ENCODE assay signal across 1 cellular context in the genomic region with DNA sequence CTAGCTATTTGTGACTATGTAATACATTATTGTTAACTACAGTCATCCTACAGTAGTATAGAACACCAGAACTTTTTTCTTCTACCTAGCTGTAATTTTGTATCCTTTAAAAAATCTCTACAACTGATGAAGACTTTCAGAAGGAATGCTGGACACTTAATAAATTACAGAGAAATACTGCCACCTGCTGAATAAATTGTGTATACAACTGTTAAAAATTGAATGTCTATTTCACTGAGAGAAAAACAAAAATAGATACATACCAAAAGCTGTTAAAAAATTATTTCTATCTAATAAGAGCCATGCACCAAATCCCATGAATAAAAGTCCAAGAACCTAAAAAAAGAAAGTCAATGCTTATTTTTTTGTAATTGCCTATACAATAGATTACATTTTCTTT.
TF ChIP-seq lines count a peak whose summit lies in the region.

No MANE protein-coding gene starts in this region.

TF ChIP-seq in GM23338, 12 proteins besides CTCF, POLR2A, EP300 and RAD21 (continued from another document):
- TF ChIP-seq, protein P1, sequence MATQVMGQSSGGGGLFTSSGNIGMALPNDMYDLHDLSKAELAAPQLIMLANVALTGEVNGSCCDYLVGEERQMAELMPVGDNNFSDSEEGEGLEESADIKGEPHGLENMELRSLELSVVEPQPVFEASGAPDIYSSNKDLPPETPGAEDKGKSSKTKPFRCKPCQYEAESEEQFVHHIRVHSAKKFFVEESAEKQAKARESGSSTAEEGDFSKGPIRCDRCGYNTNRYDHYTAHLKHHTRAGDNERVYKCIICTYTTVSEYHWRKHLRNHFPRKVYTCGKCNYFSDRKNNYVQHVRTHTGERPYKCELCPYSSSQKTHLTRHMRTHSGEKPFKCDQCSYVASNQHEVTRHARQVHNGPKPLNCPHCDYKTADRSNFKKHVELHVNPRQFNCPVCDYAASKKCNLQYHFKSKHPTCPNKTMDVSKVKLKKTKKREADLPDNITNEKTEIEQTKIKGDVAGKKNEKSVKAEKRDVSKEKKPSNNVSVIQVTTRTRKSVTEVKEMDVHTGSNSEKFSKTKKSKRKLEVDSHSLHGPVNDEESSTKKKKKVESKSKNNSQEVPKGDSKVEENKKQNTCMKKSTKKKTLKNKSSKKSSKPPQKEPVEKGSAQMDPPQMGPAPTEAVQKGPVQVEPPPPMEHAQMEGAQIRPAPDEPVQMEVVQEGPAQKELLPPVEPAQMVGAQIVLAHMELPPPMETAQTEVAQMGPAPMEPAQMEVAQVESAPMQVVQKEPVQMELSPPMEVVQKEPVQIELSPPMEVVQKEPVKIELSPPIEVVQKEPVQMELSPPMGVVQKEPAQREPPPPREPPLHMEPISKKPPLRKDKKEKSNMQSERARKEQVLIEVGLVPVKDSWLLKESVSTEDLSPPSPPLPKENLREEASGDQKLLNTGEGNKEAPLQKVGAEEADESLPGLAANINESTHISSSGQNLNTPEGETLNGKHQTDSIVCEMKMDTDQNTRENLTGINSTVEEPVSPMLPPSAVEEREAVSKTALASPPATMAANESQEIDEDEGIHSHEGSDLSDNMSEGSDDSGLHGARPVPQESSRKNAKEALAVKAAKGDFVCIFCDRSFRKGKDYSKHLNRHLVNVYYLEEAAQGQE (IDR thresholded peaks at IDR 0.05; ENCODE audit: unreplicated experiment): no peak
- TF ChIP-seq STAT1 (IDR thresholded peaks at IDR 0.05; ENCODE audit: unreplicated experiment): no peak
- no peak for TF ChIP-seq NANOG (IDR thresholded peaks at IDR 0.05; ENCODE audit: borderline replicate concordance)
- TF ChIP-seq CREB1 (CRISPR knock-in tag; IDR thresholded peaks at IDR 0.05; ENCODE audit: low read depth): no peak
- TF ChIP-seq EZH2 (IDR thresholded peaks at IDR 0.05; ENCODE audit: low read depth, unreplicated experiment): no peak
- TF ChIP-seq, protein P2, sequence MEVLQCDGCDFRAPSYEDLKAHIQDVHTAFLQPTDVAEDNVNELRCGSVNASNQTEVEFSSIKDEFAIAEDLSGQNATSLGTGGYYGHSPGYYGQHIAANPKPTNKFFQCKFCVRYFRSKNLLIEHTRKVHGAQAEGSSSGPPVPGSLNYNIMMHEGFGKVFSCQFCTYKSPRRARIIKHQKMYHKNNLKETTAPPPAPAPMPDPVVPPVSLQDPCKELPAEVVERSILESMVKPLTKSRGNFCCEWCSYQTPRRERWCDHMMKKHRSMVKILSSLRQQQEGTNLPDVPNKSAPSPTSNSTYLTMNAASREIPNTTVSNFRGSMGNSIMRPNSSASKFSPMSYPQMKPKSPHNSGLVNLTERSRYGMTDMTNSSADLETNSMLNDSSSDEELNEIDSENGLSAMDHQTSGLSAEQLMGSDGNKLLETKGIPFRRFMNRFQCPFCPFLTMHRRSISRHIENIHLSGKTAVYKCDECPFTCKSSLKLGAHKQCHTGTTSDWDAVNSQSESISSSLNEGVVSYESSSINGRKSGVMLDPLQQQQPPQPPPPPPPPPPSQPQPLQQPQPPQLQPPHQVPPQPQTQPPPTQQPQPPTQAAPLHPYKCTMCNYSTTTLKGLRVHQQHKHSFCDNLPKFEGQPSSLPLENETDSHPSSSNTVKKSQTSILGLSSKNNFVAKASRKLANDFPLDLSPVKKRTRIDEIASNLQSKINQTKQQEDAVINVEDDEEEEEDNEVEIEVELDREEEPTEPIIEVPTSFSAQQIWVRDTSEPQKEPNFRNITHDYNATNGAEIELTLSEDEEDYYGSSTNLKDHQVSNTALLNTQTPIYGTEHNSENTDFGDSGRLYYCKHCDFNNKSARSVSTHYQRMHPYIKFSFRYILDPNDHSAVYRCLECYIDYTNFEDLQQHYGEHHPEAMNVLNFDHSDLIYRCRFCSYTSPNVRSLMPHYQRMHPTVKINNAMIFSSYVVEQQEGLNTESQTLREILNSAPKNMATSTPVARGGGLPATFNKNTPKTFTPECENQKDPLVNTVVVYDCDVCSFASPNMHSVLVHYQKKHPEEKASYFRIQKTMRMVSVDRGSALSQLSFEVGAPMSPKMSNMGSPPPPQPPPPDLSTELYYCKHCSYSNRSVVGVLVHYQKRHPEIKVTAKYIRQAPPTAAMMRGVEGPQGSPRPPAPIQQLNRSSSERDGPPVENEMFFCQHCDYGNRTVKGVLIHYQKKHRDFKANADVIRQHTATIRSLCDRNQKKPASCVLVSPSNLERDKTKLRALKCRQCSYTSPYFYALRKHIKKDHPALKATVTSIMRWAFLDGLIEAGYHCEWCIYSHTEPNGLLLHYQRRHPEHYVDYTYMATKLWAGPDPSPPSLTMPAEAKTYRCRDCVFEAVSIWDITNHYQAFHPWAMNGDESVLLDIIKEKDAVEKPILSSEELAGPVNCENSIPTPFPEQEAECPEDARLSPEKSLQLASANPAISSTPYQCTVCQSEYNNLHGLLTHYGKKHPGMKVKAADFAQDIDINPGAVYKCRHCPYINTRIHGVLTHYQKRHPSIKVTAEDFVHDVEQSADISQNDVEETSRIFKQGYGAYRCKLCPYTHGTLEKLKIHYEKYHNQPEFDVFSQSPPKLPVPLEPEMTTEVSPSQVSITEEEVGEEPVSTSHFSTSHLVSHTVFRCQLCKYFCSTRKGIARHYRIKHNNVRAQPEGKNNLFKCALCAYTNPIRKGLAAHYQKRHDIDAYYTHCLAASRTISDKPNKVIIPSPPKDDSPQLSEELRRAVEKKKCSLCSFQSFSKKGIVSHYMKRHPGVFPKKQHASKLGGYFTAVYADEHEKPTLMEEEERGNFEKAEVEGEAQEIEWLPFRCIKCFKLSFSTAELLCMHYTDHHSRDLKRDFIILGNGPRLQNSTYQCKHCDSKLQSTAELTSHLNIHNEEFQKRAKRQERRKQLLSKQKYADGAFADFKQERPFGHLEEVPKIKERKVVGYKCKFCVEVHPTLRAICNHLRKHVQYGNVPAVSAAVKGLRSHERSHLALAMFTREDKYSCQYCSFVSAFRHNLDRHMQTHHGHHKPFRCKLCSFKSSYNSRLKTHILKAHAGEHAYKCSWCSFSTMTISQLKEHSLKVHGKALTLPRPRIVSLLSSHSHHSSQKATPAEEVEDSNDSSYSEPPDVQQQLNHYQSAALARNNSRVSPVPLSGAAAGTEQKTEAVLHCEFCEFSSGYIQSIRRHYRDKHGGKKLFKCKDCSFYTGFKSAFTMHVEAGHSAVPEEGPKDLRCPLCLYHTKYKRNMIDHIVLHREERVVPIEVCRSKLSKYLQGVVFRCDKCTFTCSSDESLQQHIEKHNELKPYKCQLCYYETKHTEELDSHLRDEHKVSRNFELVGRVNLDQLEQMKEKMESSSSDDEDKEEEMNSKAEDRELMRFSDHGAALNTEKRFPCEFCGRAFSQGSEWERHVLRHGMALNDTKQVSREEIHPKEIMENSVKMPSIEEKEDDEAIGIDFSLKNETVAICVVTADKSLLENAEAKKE (CRISPR knock-in tag; IDR thresholded peaks at IDR 0.05): no peak
- TF ChIP-seq POLR2AphosphoS5 (IDR thresholded peaks at IDR 0.05; ENCODE audit: low read depth): no peak
